Comparison of ENCODE assay signal across 8 cellular contexts in genomic region chr6:26596579-26597388, GRCh38. TPM values are rescaled to one million over a fixed set of nuclear protein-coding genes. Genes with fewer than 3 reads are reported as not detected.
DNase-seq lines count a peak whose midpoint lies in the region; ATAC-seq, FAIRE-seq and TF ChIP-seq lines count a peak whose summit lies in the region.

ABT1 (plus strand) TSS chr6:26596953; CDS start chr6:26596983, 30 bp downstream.

- peaks cover 4 to 7% of the 10 kb centered on the region in 2 donors for H3K36me3 ChIP-seq in small intestine (ENCODE audit: control insufficient read depth in 2 of 2, insufficient read depth in 2 of 2, low read length in 2 of 2)

- CTCF ChIA-PET in AG04450 (lab: Charles Lee): interaction anchor here (1.0 to 7.7 kb wide), 11 partner anchors 11 to 530 kb away, joined by 3 to 280 read pairs (median 7); no protein-coding TSS in a partner anchor

- peak within 1 kb of the TSS; percentile 99 for H3K4me3 ChIP-seq in AG04450 (ENCODE audit: low read depth, low read length)
- H3K4me3 ChIP-seq in WI38 (ENCODE audit: low read depth, low read length): peak within 1 kb of the TSS; percentile 81
- peak within 1 kb of the TSS; percentile 99 to 100 for H3K4me3 ChIP-seq in cardiac fibroblast (replicated peaks in 1 of 2; ENCODE audit: low read depth in 2 of 2, low read length in 2 of 2)
- H3K4me3 ChIP-seq in small intestine (ENCODE audit: low read depth in 1 of 2, low read length in 2 of 2): peak within 1 kb of the TSS; percentile 75 to 98

- no peak for FAIRE-seq in small intestine (lab: Jason Lieb, UNC)

- ATAC-seq in GM18909 (IDR thresholded peaks at IDR 0.05; ENCODE audit: poor library complexity, unreplicated experiment): peak; percentile 84
- peak; percentile 79 for ATAC-seq in HG03159 (IDR thresholded peaks at IDR 0.05; ENCODE audit: unreplicated experiment)

- H3K27ac ChIP-seq in AG04450 (ENCODE audit: low read depth, low read length): peak within 1 kb of the TSS; percentile 66
- peak within 1 kb of the TSS; percentile 87 to 95 for H3K27ac ChIP-seq in small intestine (ENCODE audit: low read depth in 1 of 2, low read length in 1 of 2)

- POLR2A ChIA-PET in AG04450 (lab: Yijun Ruan, JAX): no interaction called here

- 0 to 1% (median 1%) methylated on average over 51 of the region's 51 CpGs for WGBS in small intestine, 3 donors

- H3K9me3 ChIP-seq in AG04450 (ENCODE audit: control insufficient read depth, insufficient read depth, low read length) (no peaks in the 10 kb centered on the region; the same call in 1 of the 2 replicates), small intestine (ENCODE audit: control insufficient read depth, low read depth) (no peaks in the 10 kb centered on the region)

- H3K27me3 ChIP-seq in AG04450 (ENCODE audit: control insufficient read depth, insufficient read depth, low read length) (no peaks in the 10 kb centered on the region), small intestine (ENCODE audit: control insufficient read depth in 2 of 2, insufficient read depth in 2 of 2, low read length in 2 of 2) (peaks cover 0 to 2% of the 10 kb centered on the region in 2 donors)

- DNase-seq in AG04450 (ENCODE audit: low read depth, low spot score) (peak; percentile 96), NCI-H2227 treated with DMSO at 0.1 percent for 48 hours (lab: John Stamatoyannopoulos, UW) (peak; percentile 97), cardiac fibroblast (ENCODE audit: low read depth in 2 of 2) (peak; percentile 99), iPS-NIHi11 (ENCODE audit: low spot score) (peak; percentile 99), small intestine (peak; percentile 99)

- peaks cover 2 to 5% of the 10 kb centered on the region in 2 donors for H3K4me1 ChIP-seq in small intestine (ENCODE audit: control insufficient read depth in 2 of 2, insufficient read depth in 1 of 2, low read depth in 1 of 2, low read length in 1 of 2)

- TF ChIP-seq CTCF in AG04450 (IDR thresholded peaks at IDR 0.05; ENCODE audit: low read depth, low read length) (no peak), WI38 (IDR thresholded peaks at IDR 0.05; ENCODE audit: low read depth, low read length) (no peak), cardiac fibroblast (IDR thresholded peaks at IDR 0.05; ENCODE audit: low read depth, low read length) (no peak)

RNA-seq across cellular contexts. Expression of gene ABT1, which starts in this region (rescaled TPM):
- polyA plus RNA-seq in AG04450 (2011; rRNA removed) (12.8 and 14.9 TPM in 2 replicates), small intestine (10 to 100 TPM; 17.4 to 20.9 (median 18.1) TPM)
- polyA minus RNA-seq in AG04450 (2011; rRNA and poly(A)+ RNA removed): 9.6 and 9.7 TPM in 2 replicates

Comparison
In these comparisons a context has a peak if more than half of its experiments do, and no peak if none do; other contexts are left out.
1. Peak in every context shown above with its lines: DNase-seq, ATAC-seq, H3K4me3 ChIP-seq and H3K27ac ChIP-seq.